In genomic region chr10:132538790-132539421, GRCh38 we compare ENCODE assay signal across 8 cellular contexts. TPM values are rescaled to one million over a fixed set of nuclear protein-coding genes. Genes with fewer than 3 reads are reported as not detected.
DNase-seq lines count a peak whose midpoint lies in the region; FAIRE-seq and TF ChIP-seq lines count a peak whose summit lies in the region.

No MANE protein-coding gene starts in this region.

- FAIRE-seq in astrocyte (lab: Jason Lieb, UNC) (no peak), frontal cortex (lab: Jason Lieb, UNC) (no peak)

- H3K4me2 ChIP-seq in astrocyte (ENCODE audit: low read length) = peak overlapping the region; percentile 92

- H3K4me3 ChIP-seq in astrocyte (ENCODE audit: insufficient read depth, low read depth, low read length) (peak overlapping the region; percentile 75), liver (ENCODE audit: low read depth in 1 of 3, low read length in 3 of 3) (peak overlapping the region; percentile 54 to 80 (median 75)), tibial artery (peak overlapping the region; percentile 69 to 84)

- H3K79me2 ChIP-seq in astrocyte (ENCODE audit: insufficient read depth, low read length) = peaks cover 79% of the 10 kb centered on the region

- H3K4me1 ChIP-seq in astrocyte (ENCODE audit: insufficient read depth, low read length) (peaks cover 66% of the 10 kb centered on the region), liver (ENCODE audit: control insufficient read depth in 4 of 4, insufficient read depth in 4 of 4, low read length in 3 of 4) (peaks cover 11 to 51% (median 41%) of the 10 kb centered on the region in 4 donors), tibial artery (peaks cover 0 to 67% (median 57%) of the 10 kb centered on the region in 4 donors)

- H3K27ac Mint-ChIP-seq in activated CD4-positive, alpha-beta T cell treated with anti-CD3 and anti-CD28 coated beads, Interleukin-2, amount 10 ng/mL, durations not matched to agents 24 days and 14 days = peak overlapping the region; percentile 81
- no peak overlapping the region for H3K27ac Mint-ChIP-seq in astrocyte (ENCODE audit: unreplicated experiment)

- no peak overlapping the region for H2AFZ ChIP-seq in astrocyte (ENCODE audit: low read depth, low read length)

- H3K27ac ChIP-seq in astrocyte (ENCODE audit: low read depth, low read length) (peak overlapping the region; percentile 8), liver (ENCODE audit: low read depth in 1 of 2, low read length in 2 of 2) (peak overlapping the region; percentile 52 to 74), tibial artery (peak overlapping the region; percentile 86 to 89)

- TF ChIP-seq CTCF in astrocyte (IDR thresholded peaks at IDR 0.05; ENCODE audit: insufficient read depth, low read depth, low read length) (no peak), liver (IDR thresholded peaks at IDR 0.05; ENCODE audit: low read depth, low read length, missing input control) (no peak), tibial artery (IDR thresholded peaks at IDR 0.05) (no peak)

- H3K9ac ChIP-seq in astrocyte (ENCODE audit: low read length) (peak overlapping the region; percentile 83), liver (ENCODE audit: low read depth in 1 of 2, low read length in 2 of 2) (peak overlapping the region; percentile 89 to 97)

- peaks cover 53% of the 10 kb centered on the region for H3K4me1 Mint-ChIP-seq in activated CD4-positive, alpha-beta T cell treated with anti-CD3 and anti-CD28 coated beads, Interleukin-2, amount 10 ng/mL, durations not matched to agents 24 days and 14 days
- peaks cover 49% of the 10 kb centered on the region for H3K4me1 Mint-ChIP-seq in astrocyte (ENCODE audit: low read depth, unreplicated experiment)

- H3K36me3 Mint-ChIP-seq in activated CD4-positive, alpha-beta T cell treated with anti-CD3 and anti-CD28 coated beads, Interleukin-2, amount 10 ng/mL, durations not matched to agents 24 days and 14 days (ENCODE audit: low read depth) = peaks cover 13% of the 10 kb centered on the region
- peaks cover 3% of the 10 kb centered on the region for H3K36me3 Mint-ChIP-seq in astrocyte (ENCODE audit: low read depth, unreplicated experiment)

- no peak for DNase-seq in activated CD4-positive, alpha-beta T cell treated with anti-CD3 and anti-CD28 coated beads, Interleukin-2, amount 10 ng/mL, durations not matched to agents 24 days and 14 days
- no peak for DNase-seq in activated CD4-positive, alpha-beta T cell treated with anti-CD3 and anti-CD28 coated beads for 4 hours
- DNase-seq in astrocyte (ENCODE audit: low read depth) = no peak
- DNase-seq in tibial artery = peak; percentile 18 to 64
- no peak for DNase-seq in frontal cortex (ENCODE audit: low spot score in 2 of 2)
- no peak for DNase-seq in OCI-M2 (lab: John Stamatoyannopoulos, UW; ENCODE audit: unreplicated experiment)
- DNase-seq in DMS153 treated with DMSO at 0.1 percent for 48 hours (lab: John Stamatoyannopoulos, UW; ENCODE audit: unreplicated experiment) = no peak

- no peak for TF ChIP-seq RAD21 in liver (IDR thresholded peaks at IDR 0.05)

- intact Hi-C loops in activated CD4-positive, alpha-beta T cell treated with anti-CD3 and anti-CD28 coated beads, Interleukin-2, amount 10 ng/mL, durations not matched to agents 24 days and 14 days (cut with micrococcal nuclease) = loop anchor here (5.0 to 10.0 kb wide), 3 partner anchors 96 to 207 kb away; partner anchors contain the start of genes LRRC27 and PWWP2B
- intact Hi-C loops in tibial artery (cut with DNase I; ENCODE audit: low total_unique reads) = loop anchor here (5.0 kb wide), 2 partner anchors 38 to 98 kb away; no protein-coding TSS in a partner anchor

- H3K27me3 Mint-ChIP-seq in activated CD4-positive, alpha-beta T cell treated with anti-CD3 and anti-CD28 coated beads, Interleukin-2, amount 10 ng/mL, durations not matched to agents 24 days and 14 days = peaks cover 4% of the 10 kb centered on the region
- peaks cover 2% of the 10 kb centered on the region for H3K27me3 Mint-ChIP-seq in astrocyte (ENCODE audit: low read depth, unreplicated experiment)

- 27% methylated on average over 2 of the region's 2 CpGs for WGBS in liver

- H3K36me3 ChIP-seq in astrocyte (ENCODE audit: insufficient read depth, low read length) (no peaks in the 10 kb centered on the region), liver (ENCODE audit: control insufficient read depth in 4 of 4, insufficient read depth in 3 of 4, low read depth in 1 of 4, low read length in 3 of 4) (no peaks in the 10 kb centered on the region), tibial artery (no peaks in the 10 kb centered on the region)

- H3K9me3 ChIP-seq in astrocyte (ENCODE audit: insufficient read depth, low read depth, low read length) (no peaks in the 10 kb centered on the region), liver (ENCODE audit: control insufficient read depth in 4 of 4, low read length in 3 of 4) (no peaks in the 10 kb centered on the region), tibial artery (no peaks in the 10 kb centered on the region)

- peaks cover 57% of the 10 kb centered on the region for H4K20me1 ChIP-seq in astrocyte (ENCODE audit: insufficient read depth, low read length)

- H3K27me3 ChIP-seq in astrocyte (ENCODE audit: insufficient read depth, low read length) (no peaks in the 10 kb centered on the region), liver (ENCODE audit: control insufficient read depth in 4 of 4, insufficient read depth in 4 of 4, low read length in 3 of 4) (no peaks in the 10 kb centered on the region), tibial artery (no peaks in the 10 kb centered on the region)

- peak overlapping the region; percentile 92 for H3K4me3 Mint-ChIP-seq in activated CD4-positive, alpha-beta T cell treated with anti-CD3 and anti-CD28 coated beads, Interleukin-2, amount 10 ng/mL, durations not matched to agents 24 days and 14 days
- peak overlapping the region; percentile 94 for H3K4me3 Mint-ChIP-seq in astrocyte (ENCODE audit: unreplicated experiment)

- H3K9me3 Mint-ChIP-seq in activated CD4-positive, alpha-beta T cell treated with anti-CD3 and anti-CD28 coated beads, Interleukin-2, amount 10 ng/mL, durations not matched to agents 24 days and 14 days = no peaks in the 10 kb centered on the region
- H3K9me3 Mint-ChIP-seq in astrocyte (ENCODE audit: unreplicated experiment) = no peaks in the 10 kb centered on the region

TF ChIP-seq in liver, 16 proteins besides CTCF, POLR2A, EP300 and RAD21:
- TF ChIP-seq HNF4A (conservative IDR thresholded peaks at IDR 0.05) (peak; percentile 23 to 40), FOXA2 (IDR thresholded peaks at IDR 0.05) (no peak), HNF4G (IDR thresholded peaks at IDR 0.05) (peak; percentile 10), RXRA (IDR thresholded peaks at IDR 0.05) (no peak), GABPA (IDR thresholded peaks at IDR 0.05 in 1 of 2, conservative IDR thresholded peaks at IDR 0.05 in 1 of 2) (no peak), FOXA1 (IDR thresholded peaks at IDR 0.05) (no peak), MAX (IDR thresholded peaks at IDR 0.05) (no peak), TAF1 (conservative IDR thresholded peaks at IDR 0.05) (no peak), YY1 (IDR thresholded peaks at IDR 0.05) (no peak), SP1 (IDR thresholded peaks at IDR 0.05) (no peak)

RNA-seq across cellular contexts. Expression of gene INPP5A, which starts 1.3 kb away (rescaled TPM):
- 10.3 and 10.5 TPM in 2 replicates for total RNA-seq in activated CD4-positive, alpha-beta T cell treated with anti-CD3 and anti-CD28 coated beads, Interleukin-2, amount 10 ng/mL, durations not matched to agents 24 days and 14 days
- total RNA-seq in astrocyte (29.2 and 39.1 TPM in 2 replicates), liver (10 to 100 TPM; 12.6 to 26.5 TPM), frontal cortex (38.7 TPM)
- polyA plus RNA-seq in liver = 1 to 10 TPM; 4.3 to 9.1 TPM

Comparison
In these comparisons a context has a peak if more than half of its experiments do, and no peak if none do; other contexts are left out.
1. DNase-seq: peak in tibial artery (2 of 2); none in activated CD4-positive, alpha-beta T cell treated with anti-CD3 and anti-CD28 coated beads, Interleukin-2, amount 10 ng/mL, durations not matched to agents 24 days and 14 days (single experiment), activated CD4-positive, alpha-beta T cell treated with anti-CD3 and anti-CD28 coated beads for 4 hours (0 of 2), astrocyte (single experiment), frontal cortex (0 of 2), OCI-M2 (single experiment) and DMS153 treated with DMSO at 0.1 percent for 48 hours (single experiment).
2. H3K27ac ChIP-seq: peak in every context shown above with its lines; median percentile 88 in tibial artery; 63 in liver; 8 in astrocyte.
3. Peak in every context shown above with its lines, with median percentiles within 50 percentile points of each other: H3K4me3 ChIP-seq.